Comparison of ENCODE assay signal across 10 cellular contexts in the genomic region with DNA sequence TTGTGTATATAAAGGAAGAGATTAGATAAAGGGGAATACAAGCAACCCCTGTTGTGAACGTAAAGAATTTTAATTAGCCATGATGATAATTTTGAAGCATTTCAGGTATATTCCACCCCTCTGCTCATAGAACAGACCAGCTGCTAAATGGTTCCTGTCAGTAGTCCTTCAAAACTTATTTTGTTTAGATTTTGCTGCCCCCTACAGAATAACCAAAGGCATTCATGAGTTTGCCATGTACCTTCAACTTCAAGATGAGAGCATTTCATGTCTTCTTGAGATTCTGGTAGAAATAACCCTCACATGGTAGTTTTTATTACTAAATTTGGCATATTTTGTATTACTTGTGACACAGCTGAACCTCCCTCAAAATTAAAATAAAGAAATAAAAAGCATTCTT.
A peak's percentile ranks its signal among the peaks of the same experiment; 100 is the strongest.
DNase-seq lines count a peak whose midpoint lies in the region; ATAC-seq and TF ChIP-seq lines count a peak whose summit lies in the region.
"Had no signal": no experiment of that assay in that cellular context is flagged by ENCODE, and none has a peak within 500 bp of the region (broad histone marks: within the 10 kb centered on the region; RNA-seq: fewer than 3 reads in every experiment).

No MANE protein-coding gene starts in this region.

- no peaks in the 10 kb centered on the region for H3K4me1 Mint-ChIP-seq in CD8-positive, alpha-beta T cell (ENCODE audit: low read depth)

- CTCF ChIA-PET in Panc1 (lab: Charles Lee), result no interaction called here
- CTCF ChIA-PET in CD8-positive, alpha-beta T cell (lab: Charles Lee), result no interaction called here

- H3K4me3 ChIP-seq in Panc1 (ENCODE audit: low read depth in 2 of 2, low read length in 2 of 2), result no peak overlapping the region
- no peak overlapping the region for H3K4me3 ChIP-seq in CD8-positive, alpha-beta T cell (ENCODE audit: low read depth, low read length)

- H3K27me3 ChIP-seq in Panc1 (ENCODE audit: control insufficient read depth, insufficient read depth, low read length), result no peaks in the 10 kb centered on the region
- no peaks in the 10 kb centered on the region for H3K27me3 ChIP-seq in CD8-positive, alpha-beta T cell (ENCODE audit: insufficient read depth, low read length)

- POLR2A ChIA-PET in Panc1 (lab: Charles Lee), result no interaction called here
- POLR2A ChIA-PET in CD8-positive, alpha-beta T cell (lab: Charles Lee), result no interaction called here

- ATAC-seq in Panc1 (0 out of 2 replicates have a peak, but pooled peaks have one; percentile 56), HG03095 (IDR thresholded peaks at IDR 0.05; ENCODE audit: unreplicated experiment) (no peak)
- ATAC-seq in activated naive CD4-positive, alpha-beta T cell treated with anti-CD3 and anti-CD28 coated beads, Interleukin-2, amount 50 U/mL, for 72 hours, result no peak
- ATAC-seq in CD8-positive, alpha-beta T cell, result no peak

- no peak overlapping the region for H3K27ac ChIP-seq in Panc1 (ENCODE audit: low read length)
- no peak overlapping the region for H3K27ac ChIP-seq in CD8-positive, alpha-beta T cell (ENCODE audit: low read depth, low read length)

- H3K36me3 ChIP-seq in Panc1 (ENCODE audit: control insufficient read depth, insufficient read depth, low read length), result no peaks in the 10 kb centered on the region
- H3K36me3 ChIP-seq in CD8-positive, alpha-beta T cell (ENCODE audit: insufficient read depth, low read length), result no peaks in the 10 kb centered on the region

- BruUV-seq in Panc1 (replicated peaks; lab: Mats Ljungman, UMichigan), result no TSS peak

- no peaks in the 10 kb centered on the region for H3K9me3 ChIP-seq in Panc1 (ENCODE audit: control insufficient read depth, insufficient read depth, low read depth, low read length)
- H3K9me3 ChIP-seq in CD8-positive, alpha-beta T cell (ENCODE audit: low read length), result no peaks in the 10 kb centered on the region

- H3K36me3 Mint-ChIP-seq in activated naive CD4-positive, alpha-beta T cell treated with anti-CD3 and anti-CD28 coated beads, Interleukin-2, amount 50 U/mL, for 72 hours, result no peaks in the 10 kb centered on the region
- H3K36me3 Mint-ChIP-seq in CD8-positive, alpha-beta T cell, result no peaks in the 10 kb centered on the region

- no peaks in the 10 kb centered on the region for H3K27me3 Mint-ChIP-seq in CD8-positive, alpha-beta T cell (ENCODE audit: low read depth)

- in situ Hi-C loops in Panc1 (cut with HindIII; ENCODE audit: low pct_unique_long_range_greater_than_20kb, low sequenced_read_pairs), result no loop called here

- H3K27ac Mint-ChIP-seq in activated naive CD4-positive, alpha-beta T cell treated with anti-CD3 and anti-CD28 coated beads, Interleukin-2, amount 50 U/mL, for 72 hours, result no peak overlapping the region
- no peak overlapping the region for H3K27ac Mint-ChIP-seq in CD8-positive, alpha-beta T cell

- no peaks in the 10 kb centered on the region; the same call in 1 of the 2 replicates for H3K4me1 ChIP-seq in Panc1 (ENCODE audit: control insufficient read depth, insufficient read depth, low read length)
- H3K4me1 ChIP-seq in CD8-positive, alpha-beta T cell (ENCODE audit: insufficient read depth, low read length), result no peaks in the 10 kb centered on the region

- peak; percentile 48; the same call in 1 of the 2 replicates for TF ChIP-seq CTCF in Panc1 (IDR thresholded peaks at IDR 0.05)
- no peak for TF ChIP-seq CTCF in CD8-positive, alpha-beta T cell (IDR thresholded peaks at IDR 0.05)

- intact Hi-C loops in Panc1 (cut with micrococcal nuclease; ENCODE audit: unreplicated experiment), result no loop called here
- intact Hi-C loops in CD8-positive, alpha-beta T cell (cut with DNase I, micrococcal nuclease), result no loop called here
- intact Hi-C loops in cardiac septum (cut with DNase I), result loop anchor here (5.0 kb wide), 1 partner anchor 421 kb away; no protein-coding TSS in a partner anchor

- H3K4me3 Mint-ChIP-seq in CD8-positive, alpha-beta T cell, result no peak overlapping the region

- DNase-seq in COLO829 (ENCODE audit: low spot score) (peak; percentile 2), HT-29 (ENCODE audit: low spot score) (peak; percentile 6), Panc1 (ENCODE audit: low read depth, low spot score) (peak; percentile 7), iPS DF 19.7 (ENCODE audit: low read depth, low spot score) (peak; percentile 3), cardiac septum (ENCODE audit: low spot score) (no peak)
- no peak for DNase-seq in activated naive CD4-positive, alpha-beta T cell treated with anti-CD3 and anti-CD28 coated beads, Interleukin-2, amount 50 U/mL, for 72 hours (ENCODE audit: low spot score in 2 of 2)
- no peak for DNase-seq in CD8-positive, alpha-beta T cell
- DNase-seq: islet precursor cell; stimulated activated CD4-positive, alpha-beta T cell treated with anti-CD3 and anti-CD28 coated beads, Interleukin-4, amount 100 ng/mL, for 24 hours had no signal

- H3K9me3 Mint-ChIP-seq in activated naive CD4-positive, alpha-beta T cell treated with anti-CD3 and anti-CD28 coated beads, Interleukin-2, amount 50 U/mL, for 72 hours, result no peaks in the 10 kb centered on the region
- no peaks in the 10 kb centered on the region for H3K9me3 Mint-ChIP-seq in CD8-positive, alpha-beta T cell

Comparison
In these comparisons a context has a peak if more than half of its experiments do, and no peak if none do; other contexts are left out.
1. DNase-seq: peak in COLO829 (single experiment), HT-29 (single experiment), Panc1 (single experiment) and iPS DF 19.7 (single experiment); none in activated naive CD4-positive, alpha-beta T cell treated with anti-CD3 and anti-CD28 coated beads, Interleukin-2, amount 50 U/mL, for 72 hours (0 of 2), CD8-positive, alpha-beta T cell (0 of 7) and cardiac septum (single experiment).